ENCODE assay signal across 1 cellular context in the genomic region with DNA sequence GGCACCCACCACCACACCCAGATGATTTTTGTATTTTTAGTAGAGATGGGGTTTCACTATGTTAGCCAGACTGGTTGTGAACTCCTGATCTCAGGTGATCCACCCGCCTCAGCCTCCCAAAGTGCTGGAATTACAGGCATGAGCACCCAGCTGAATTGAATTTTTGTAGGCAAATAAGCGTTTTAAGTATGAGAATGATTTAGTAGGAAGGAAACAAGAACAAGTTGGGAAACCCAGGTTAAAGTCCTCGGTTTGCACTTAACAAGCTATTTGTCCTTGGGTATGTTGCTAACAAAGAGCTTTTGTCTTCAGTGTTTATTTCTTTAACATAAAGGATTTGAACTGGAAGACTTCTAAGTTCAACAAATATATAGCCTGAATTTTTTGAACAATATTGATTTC.
TF ChIP-seq lines count a peak whose summit lies in the region.

No MANE protein-coding gene starts in this region.

TF ChIP-seq in HepG2, 621 proteins besides CTCF, POLR2A, EP300 and RAD21 (continued from another document and continues in another):
- TF ChIP-seq, protein P1, sequence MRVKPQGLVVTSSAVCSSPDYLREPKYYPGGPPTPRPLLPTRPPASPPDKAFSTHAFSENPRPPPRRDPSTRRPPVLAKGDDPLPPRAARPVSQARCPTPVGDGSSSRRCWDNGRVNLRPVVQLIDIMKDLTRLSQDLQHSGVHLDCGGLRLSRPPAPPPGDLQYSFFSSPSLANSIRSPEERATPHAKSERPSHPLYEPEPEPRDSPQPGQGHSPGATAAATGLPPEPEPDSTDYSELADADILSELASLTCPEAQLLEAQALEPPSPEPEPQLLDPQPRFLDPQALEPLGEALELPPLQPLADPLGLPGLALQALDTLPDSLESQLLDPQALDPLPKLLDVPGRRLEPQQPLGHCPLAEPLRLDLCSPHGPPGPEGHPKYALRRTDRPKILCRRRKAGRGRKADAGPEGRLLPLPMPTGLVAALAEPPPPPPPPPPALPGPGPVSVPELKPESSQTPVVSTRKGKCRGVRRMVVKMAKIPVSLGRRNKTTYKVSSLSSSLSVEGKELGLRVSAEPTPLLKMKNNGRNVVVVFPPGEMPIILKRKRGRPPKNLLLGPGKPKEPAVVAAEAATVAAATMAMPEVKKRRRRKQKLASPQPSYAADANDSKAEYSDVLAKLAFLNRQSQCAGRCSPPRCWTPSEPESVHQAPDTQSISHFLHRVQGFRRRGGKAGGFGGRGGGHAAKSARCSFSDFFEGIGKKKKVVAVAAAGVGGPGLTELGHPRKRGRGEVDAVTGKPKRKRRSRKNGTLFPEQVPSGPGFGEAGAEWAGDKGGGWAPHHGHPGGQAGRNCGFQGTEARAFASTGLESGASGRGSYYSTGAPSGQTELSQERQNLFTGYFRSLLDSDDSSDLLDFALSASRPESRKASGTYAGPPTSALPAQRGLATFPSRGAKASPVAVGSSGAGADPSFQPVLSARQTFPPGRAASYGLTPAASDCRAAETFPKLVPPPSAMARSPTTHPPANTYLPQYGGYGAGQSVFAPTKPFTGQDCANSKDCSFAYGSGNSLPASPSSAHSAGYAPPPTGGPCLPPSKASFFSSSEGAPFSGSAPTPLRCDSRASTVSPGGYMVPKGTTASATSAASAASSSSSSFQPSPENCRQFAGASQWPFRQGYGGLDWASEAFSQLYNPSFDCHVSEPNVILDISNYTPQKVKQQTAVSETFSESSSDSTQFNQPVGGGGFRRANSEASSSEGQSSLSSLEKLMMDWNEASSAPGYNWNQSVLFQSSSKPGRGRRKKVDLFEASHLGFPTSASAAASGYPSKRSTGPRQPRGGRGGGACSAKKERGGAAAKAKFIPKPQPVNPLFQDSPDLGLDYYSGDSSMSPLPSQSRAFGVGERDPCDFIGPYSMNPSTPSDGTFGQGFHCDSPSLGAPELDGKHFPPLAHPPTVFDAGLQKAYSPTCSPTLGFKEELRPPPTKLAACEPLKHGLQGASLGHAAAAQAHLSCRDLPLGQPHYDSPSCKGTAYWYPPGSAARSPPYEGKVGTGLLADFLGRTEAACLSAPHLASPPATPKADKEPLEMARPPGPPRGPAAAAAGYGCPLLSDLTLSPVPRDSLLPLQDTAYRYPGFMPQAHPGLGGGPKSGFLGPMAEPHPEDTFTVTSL (CRISPR knock-in tag; IDR thresholded peaks at IDR 0.05; ENCODE audit: borderline replicate concordance), result peak; percentile 76; the same call in 1 of the 2 replicates
- TF ChIP-seq SP2 (CRISPR knock-in tag; IDR thresholded peaks at IDR 0.05) (no peak), SIN3B (IDR thresholded peaks at IDR 0.05; ENCODE audit: low read length) (no peak), ZNF253 (CRISPR knock-in tag; IDR thresholded peaks at IDR 0.05; ENCODE audit: borderline replicate concordance) (no peak), ZNF3 (CRISPR knock-in tag; IDR thresholded peaks at IDR 0.05) (no peak), ZNF713 (CRISPR knock-in tag; IDR thresholded peaks at IDR 0.05) (no peak), ZNF34 (CRISPR knock-in tag; IDR thresholded peaks at IDR 0.05; ENCODE audit: borderline replicate concordance) (no peak), ZNF577 (CRISPR knock-in tag; IDR thresholded peaks at IDR 0.05; ENCODE audit: borderline replicate concordance, low read depth) (no peak), NR2F2 (IDR thresholded peaks at IDR 0.05; ENCODE audit: borderline replicate concordance, low read depth) (peak; percentile 39; the same call in 1 of the 2 replicates), SMAD1 (CRISPR knock-in tag; IDR thresholded peaks at IDR 0.05; ENCODE audit: borderline replicate concordance, low read depth) (no peak), ZBTB42 (CRISPR knock-in tag; IDR thresholded peaks at IDR 0.05) (no peak), HDAC2 (CRISPR knock-in tag; IDR thresholded peaks at IDR 0.05) (peak; percentile 39; the same call in 1 of the 2 replicates), TCF7L2 (IDR thresholded peaks at IDR 0.05; ENCODE audit: low read depth, low read length) (no peak), ELF3 (CRISPR knock-in tag; IDR thresholded peaks at IDR 0.05) (peak; percentile 60), CREM (IDR thresholded peaks at IDR 0.05) (peak; percentile 70), CREM (CRISPR knock-in tag; IDR thresholded peaks at IDR 0.05) (no peak), FOXK2 (IDR thresholded peaks at IDR 0.05) (peak; percentile 62; the same call in 1 of the 2 replicates), ZFP62 (CRISPR knock-in tag; IDR thresholded peaks at IDR 0.05) (no peak), NFIB (CRISPR knock-in tag; IDR thresholded peaks at IDR 0.05; ENCODE audit: borderline replicate concordance) (no peak), ZNF816 (CRISPR knock-in tag; IDR thresholded peaks at IDR 0.05; ENCODE audit: borderline replicate concordance) (no peak), ZNF501 (CRISPR knock-in tag; IDR thresholded peaks at IDR 0.05) (no peak), SNRNP70 (IDR thresholded peaks at IDR 0.05; ENCODE audit: low read depth, low read length) (no peak), GPN1 (CRISPR knock-in tag; IDR thresholded peaks at IDR 0.05; ENCODE audit: borderline replicate concordance) (no peak), ZNF124 (CRISPR knock-in tag; IDR thresholded peaks at IDR 0.05) (no peak), IRF2 (CRISPR knock-in tag; IDR thresholded peaks at IDR 0.05) (peak; percentile 39; the same call in 1 of the 2 replicates), REL (CRISPR knock-in tag; conservative IDR thresholded peaks at IDR 0.05) (no peak), ARID2 (CRISPR knock-in tag; IDR thresholded peaks at IDR 0.05; ENCODE audit: borderline replicate concordance) (no peak), ZNF225 (CRISPR knock-in tag; IDR thresholded peaks at IDR 0.05) (no peak), KLF12 (CRISPR knock-in tag; IDR thresholded peaks at IDR 0.05; ENCODE audit: borderline replicate concordance) (0 out of 2 replicates have a peak, but pooled peaks have one; percentile 22), RXRB (CRISPR knock-in tag; IDR thresholded peaks at IDR 0.05; ENCODE audit: borderline replicate concordance) (peak; percentile 62; the same call in 1 of the 2 replicates), CEBPB (IDR thresholded peaks at IDR 0.05; ENCODE audit: borderline replicate concordance, low read depth, low read length) (peak; percentile 78)
- TF ChIP-seq, protein P2, sequence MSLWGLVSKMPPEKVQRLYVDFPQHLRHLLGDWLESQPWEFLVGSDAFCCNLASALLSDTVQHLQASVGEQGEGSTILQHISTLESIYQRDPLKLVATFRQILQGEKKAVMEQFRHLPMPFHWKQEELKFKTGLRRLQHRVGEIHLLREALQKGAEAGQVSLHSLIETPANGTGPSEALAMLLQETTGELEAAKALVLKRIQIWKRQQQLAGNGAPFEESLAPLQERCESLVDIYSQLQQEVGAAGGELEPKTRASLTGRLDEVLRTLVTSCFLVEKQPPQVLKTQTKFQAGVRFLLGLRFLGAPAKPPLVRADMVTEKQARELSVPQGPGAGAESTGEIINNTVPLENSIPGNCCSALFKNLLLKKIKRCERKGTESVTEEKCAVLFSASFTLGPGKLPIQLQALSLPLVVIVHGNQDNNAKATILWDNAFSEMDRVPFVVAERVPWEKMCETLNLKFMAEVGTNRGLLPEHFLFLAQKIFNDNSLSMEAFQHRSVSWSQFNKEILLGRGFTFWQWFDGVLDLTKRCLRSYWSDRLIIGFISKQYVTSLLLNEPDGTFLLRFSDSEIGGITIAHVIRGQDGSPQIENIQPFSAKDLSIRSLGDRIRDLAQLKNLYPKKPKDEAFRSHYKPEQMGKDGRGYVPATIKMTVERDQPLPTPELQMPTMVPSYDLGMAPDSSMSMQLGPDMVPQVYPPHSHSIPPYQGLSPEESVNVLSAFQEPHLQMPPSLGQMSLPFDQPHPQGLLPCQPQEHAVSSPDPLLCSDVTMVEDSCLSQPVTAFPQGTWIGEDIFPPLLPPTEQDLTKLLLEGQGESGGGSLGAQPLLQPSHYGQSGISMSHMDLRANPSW (CRISPR knock-in tag; IDR thresholded peaks at IDR 0.05; ENCODE audit: borderline replicate concordance), result no peak
- TF ChIP-seq, protein P3, sequence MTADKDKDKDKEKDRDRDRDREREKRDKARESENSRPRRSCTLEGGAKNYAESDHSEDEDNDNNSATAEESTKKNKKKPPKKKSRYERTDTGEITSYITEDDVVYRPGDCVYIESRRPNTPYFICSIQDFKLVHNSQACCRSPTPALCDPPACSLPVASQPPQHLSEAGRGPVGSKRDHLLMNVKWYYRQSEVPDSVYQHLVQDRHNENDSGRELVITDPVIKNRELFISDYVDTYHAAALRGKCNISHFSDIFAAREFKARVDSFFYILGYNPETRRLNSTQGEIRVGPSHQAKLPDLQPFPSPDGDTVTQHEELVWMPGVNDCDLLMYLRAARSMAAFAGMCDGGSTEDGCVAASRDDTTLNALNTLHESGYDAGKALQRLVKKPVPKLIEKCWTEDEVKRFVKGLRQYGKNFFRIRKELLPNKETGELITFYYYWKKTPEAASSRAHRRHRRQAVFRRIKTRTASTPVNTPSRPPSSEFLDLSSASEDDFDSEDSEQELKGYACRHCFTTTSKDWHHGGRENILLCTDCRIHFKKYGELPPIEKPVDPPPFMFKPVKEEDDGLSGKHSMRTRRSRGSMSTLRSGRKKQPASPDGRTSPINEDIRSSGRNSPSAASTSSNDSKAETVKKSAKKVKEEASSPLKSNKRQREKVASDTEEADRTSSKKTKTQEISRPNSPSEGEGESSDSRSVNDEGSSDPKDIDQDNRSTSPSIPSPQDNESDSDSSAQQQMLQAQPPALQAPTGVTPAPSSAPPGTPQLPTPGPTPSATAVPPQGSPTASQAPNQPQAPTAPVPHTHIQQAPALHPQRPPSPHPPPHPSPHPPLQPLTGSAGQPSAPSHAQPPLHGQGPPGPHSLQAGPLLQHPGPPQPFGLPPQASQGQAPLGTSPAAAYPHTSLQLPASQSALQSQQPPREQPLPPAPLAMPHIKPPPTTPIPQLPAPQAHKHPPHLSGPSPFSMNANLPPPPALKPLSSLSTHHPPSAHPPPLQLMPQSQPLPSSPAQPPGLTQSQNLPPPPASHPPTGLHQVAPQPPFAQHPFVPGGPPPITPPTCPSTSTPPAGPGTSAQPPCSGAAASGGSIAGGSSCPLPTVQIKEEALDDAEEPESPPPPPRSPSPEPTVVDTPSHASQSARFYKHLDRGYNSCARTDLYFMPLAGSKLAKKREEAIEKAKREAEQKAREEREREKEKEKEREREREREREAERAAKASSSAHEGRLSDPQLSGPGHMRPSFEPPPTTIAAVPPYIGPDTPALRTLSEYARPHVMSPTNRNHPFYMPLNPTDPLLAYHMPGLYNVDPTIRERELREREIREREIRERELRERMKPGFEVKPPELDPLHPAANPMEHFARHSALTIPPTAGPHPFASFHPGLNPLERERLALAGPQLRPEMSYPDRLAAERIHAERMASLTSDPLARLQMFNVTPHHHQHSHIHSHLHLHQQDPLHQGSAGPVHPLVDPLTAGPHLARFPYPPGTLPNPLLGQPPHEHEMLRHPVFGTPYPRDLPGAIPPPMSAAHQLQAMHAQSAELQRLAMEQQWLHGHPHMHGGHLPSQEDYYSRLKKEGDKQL (CRISPR knock-in tag; IDR thresholded peaks at IDR 0.05; ENCODE audit: low read depth), result peak; percentile 46; the same call in 1 of the 2 replicates
- TF ChIP-seq, protein P4, sequence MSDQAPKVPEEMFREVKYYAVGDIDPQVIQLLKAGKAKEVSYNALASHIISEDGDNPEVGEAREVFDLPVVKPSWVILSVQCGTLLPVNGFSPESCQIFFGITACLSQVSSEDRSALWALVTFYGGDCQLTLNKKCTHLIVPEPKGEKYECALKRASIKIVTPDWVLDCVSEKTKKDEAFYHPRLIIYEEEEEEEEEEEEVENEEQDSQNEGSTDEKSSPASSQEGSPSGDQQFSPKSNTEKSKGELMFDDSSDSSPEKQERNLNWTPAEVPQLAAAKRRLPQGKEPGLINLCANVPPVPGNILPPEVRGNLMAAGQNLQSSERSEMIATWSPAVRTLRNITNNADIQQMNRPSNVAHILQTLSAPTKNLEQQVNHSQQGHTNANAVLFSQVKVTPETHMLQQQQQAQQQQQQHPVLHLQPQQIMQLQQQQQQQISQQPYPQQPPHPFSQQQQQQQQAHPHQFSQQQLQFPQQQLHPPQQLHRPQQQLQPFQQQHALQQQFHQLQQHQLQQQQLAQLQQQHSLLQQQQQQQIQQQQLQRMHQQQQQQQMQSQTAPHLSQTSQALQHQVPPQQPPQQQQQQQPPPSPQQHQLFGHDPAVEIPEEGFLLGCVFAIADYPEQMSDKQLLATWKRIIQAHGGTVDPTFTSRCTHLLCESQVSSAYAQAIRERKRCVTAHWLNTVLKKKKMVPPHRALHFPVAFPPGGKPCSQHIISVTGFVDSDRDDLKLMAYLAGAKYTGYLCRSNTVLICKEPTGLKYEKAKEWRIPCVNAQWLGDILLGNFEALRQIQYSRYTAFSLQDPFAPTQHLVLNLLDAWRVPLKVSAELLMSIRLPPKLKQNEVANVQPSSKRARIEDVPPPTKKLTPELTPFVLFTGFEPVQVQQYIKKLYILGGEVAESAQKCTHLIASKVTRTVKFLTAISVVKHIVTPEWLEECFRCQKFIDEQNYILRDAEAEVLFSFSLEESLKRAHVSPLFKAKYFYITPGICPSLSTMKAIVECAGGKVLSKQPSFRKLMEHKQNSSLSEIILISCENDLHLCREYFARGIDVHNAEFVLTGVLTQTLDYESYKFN (CRISPR knock-in tag; conservative IDR thresholded peaks at IDR 0.05), result peak; percentile 88
- TF ChIP-seq, protein P5, sequence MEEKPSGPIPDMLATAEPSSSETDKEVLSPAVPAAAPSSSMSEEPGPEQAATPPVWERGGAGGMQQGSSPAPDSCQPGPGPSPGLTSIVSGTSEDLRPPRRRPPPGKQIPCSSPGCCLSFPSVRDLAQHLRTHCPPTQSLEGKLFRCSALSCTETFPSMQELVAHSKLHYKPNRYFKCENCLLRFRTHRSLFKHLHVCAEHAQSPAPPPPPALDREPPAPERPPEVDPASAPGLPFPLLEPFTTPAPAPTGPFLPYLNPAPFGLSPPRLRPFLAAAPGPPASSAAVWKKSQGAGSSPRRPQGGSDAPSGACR (CRISPR knock-in tag; IDR thresholded peaks at IDR 0.05), result no peak
- TF ChIP-seq, protein P6, sequence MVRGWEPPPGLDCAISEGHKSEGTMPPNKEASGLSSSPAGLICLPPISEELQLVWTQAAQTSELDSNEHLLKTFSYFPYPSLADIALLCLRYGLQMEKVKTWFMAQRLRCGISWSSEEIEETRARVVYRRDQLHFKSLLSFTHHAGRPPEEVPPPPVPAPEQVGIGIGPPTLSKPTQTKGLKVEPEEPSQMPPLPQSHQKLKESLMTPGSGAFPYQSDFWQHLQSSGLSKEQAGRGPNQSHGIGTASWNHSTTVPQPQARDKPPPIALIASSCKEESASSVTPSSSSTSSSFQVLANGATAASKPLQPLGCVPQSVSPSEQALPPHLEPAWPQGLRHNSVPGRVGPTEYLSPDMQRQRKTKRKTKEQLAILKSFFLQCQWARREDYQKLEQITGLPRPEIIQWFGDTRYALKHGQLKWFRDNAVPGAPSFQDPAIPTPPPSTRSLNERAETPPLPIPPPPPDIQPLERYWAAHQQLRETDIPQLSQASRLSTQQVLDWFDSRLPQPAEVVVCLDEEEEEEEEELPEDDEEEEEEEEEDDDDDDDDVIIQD (CRISPR knock-in tag; IDR thresholded peaks at IDR 0.05; ENCODE audit: low read depth), result peak; percentile 48; the same call in 1 of the 2 replicates
- TF ChIP-seq, protein P7, sequence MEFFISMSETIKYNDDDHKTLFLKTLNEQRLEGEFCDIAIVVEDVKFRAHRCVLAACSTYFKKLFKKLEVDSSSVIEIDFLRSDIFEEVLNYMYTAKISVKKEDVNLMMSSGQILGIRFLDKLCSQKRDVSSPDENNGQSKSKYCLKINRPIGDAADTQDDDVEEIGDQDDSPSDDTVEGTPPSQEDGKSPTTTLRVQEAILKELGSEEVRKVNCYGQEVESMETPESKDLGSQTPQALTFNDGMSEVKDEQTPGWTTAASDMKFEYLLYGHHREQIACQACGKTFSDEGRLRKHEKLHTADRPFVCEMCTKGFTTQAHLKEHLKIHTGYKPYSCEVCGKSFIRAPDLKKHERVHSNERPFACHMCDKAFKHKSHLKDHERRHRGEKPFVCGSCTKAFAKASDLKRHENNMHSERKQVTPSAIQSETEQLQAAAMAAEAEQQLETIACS (CRISPR knock-in tag; IDR thresholded peaks at IDR 0.05), result no peak
